ENCODE assay signal across 8 cellular contexts in the genomic region with DNA sequence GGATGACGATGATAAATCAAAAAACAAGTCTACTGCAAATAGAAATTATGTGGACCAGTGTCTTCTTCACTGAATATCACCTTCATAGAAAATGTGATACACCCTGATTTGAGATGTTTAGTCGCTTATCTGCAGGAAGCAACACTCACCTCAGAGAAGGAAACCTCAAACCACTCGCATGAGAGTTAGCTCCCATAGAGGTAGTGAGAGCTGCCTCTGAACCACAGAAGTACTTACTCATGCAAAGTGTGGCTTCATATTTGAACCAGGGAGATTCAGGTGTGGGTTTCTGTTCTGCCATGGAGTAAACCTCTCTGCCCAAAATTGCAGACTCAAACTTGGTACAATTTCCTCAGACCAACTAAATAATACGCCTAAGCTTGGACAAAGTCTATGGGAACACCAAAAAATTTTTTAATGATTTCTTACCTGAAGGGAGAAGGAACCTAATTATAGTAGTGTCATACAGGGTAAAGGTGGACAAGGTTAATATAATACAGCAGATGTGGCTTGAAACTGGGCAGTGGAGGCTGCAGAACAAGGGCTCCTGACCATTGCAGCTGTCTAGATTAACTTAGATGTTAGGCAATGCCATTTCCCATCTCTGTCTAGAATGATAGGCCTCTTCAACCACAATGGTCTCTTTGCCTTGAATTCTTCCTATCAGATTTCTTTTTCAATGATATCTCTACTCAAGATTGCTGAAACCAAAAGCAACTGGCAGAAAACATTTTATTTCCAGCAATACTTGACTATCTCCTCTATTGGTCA.
DNase-seq lines count a peak whose midpoint lies in the region; ATAC-seq lines count a peak whose summit lies in the region.

No MANE protein-coding gene starts in this region.

- no peaks in the 10 kb centered on the region for H3K9me3 Mint-ChIP-seq in activated naive CD8-positive, alpha-beta T cell (ENCODE audit: low read depth)

- H3K4me3 Mint-ChIP-seq in activated naive CD8-positive, alpha-beta T cell = peak overlapping the region; percentile 30

- H3K27ac Mint-ChIP-seq in activated naive CD8-positive, alpha-beta T cell = no peak overlapping the region

- H3K4me1 Mint-ChIP-seq in activated naive CD8-positive, alpha-beta T cell (ENCODE audit: low read depth) = peaks cover 41% of the 10 kb centered on the region

- DNase-seq in OCI-M1 (lab: John Stamatoyannopoulos, UW) (peak; percentile 83), NCI-H69 (lab: John Stamatoyannopoulos, UW) (no peak), NCI-H524 treated with DMSO at 0.1 percent for 48 hours (lab: John Stamatoyannopoulos, UW) (no peak), cerebellar nuclear complex (lab: John Stamatoyannopoulos, UW) (no peak)
- peak; percentile 22 to 64 for DNase-seq in stimulated activated CD8-positive, alpha-beta memory T cell treated with anti-CD3 and anti-CD28 coated beads, Interleukin-15, amount 100 ng/mL, for 4 hours (ENCODE audit: low read depth in 2 of 2)

- peaks cover 51% of the 10 kb centered on the region for H3K27me3 Mint-ChIP-seq in activated naive CD8-positive, alpha-beta T cell

- peak; percentile 95 for ATAC-seq in GM18520 (IDR thresholded peaks at IDR 0.05; ENCODE audit: unreplicated experiment)
- peak; percentile 97 for ATAC-seq in HG02870 (IDR thresholded peaks at IDR 0.05; ENCODE audit: unreplicated experiment)

- peaks cover 3% of the 10 kb centered on the region for H3K36me3 Mint-ChIP-seq in activated naive CD8-positive, alpha-beta T cell

Comparison
In these comparisons a context has a peak if more than half of its experiments do, and no peak if none do; other contexts are left out.
1. DNase-seq: peak in OCI-M1 (single experiment) and stimulated activated CD8-positive, alpha-beta memory T cell treated with anti-CD3 and anti-CD28 coated beads, Interleukin-15, amount 100 ng/mL, for 4 hours (2 of 2); none in NCI-H69 (single experiment), NCI-H524 treated with DMSO at 0.1 percent for 48 hours (single experiment) and cerebellar nuclear complex (0 of 2).